ENCODE assay signal across 13 cellular contexts in the genomic region with DNA sequence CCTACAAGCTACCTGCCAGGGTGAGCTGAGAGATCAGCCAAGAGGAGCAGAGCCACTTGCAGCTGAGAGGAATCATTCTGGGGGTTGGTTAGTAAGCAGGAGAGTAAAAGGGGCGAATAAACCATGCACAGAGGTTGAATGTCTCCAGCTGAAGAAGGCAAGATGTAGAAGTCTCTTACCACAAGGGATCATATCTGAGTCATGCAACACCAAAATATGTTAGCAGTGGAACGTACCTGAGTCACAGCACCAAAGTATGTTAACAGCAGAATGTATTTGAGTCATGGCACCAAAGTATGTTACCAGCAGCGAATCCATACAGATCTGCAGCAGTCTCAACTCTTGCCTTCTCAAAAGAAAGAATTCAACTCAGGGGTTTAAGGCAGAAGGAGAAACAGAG. TPM values are rescaled to one million over a fixed set of nuclear protein-coding genes. Genes with fewer than 3 reads are reported as not detected.
DNase-seq lines count a peak whose midpoint lies in the region; ATAC-seq, FAIRE-seq and TF ChIP-seq lines count a peak whose summit lies in the region.
"Had no signal": no experiment of that assay in that cellular context is flagged by ENCODE, and none has a peak within 500 bp of the region (broad histone marks: within the 10 kb centered on the region; RNA-seq: fewer than 3 reads in every experiment).

No MANE protein-coding gene starts in this region.

- H3K36me3 Mint-ChIP-seq in activated naive CD8-positive, alpha-beta T cell treated with anti-CD3 and anti-CD28 coated beads, Interleukin-2, amount 50 U/mL, for 24 hours (ENCODE audit: low read depth) = peaks cover 1% of the 10 kb centered on the region
- peaks cover 7% of the 10 kb centered on the region for H3K36me3 Mint-ChIP-seq in activated naive CD8-positive, alpha-beta T cell treated with anti-CD3 and anti-CD28 coated beads for 36 hours

- H3K4me1 Mint-ChIP-seq in activated naive CD8-positive, alpha-beta T cell treated with anti-CD3 and anti-CD28 coated beads, Interleukin-2, amount 50 U/mL, for 24 hours = peaks cover 16% of the 10 kb centered on the region
- H3K4me1 Mint-ChIP-seq in activated naive CD8-positive, alpha-beta T cell treated with anti-CD3 and anti-CD28 coated beads for 36 hours = peaks cover 9% of the 10 kb centered on the region

- H3K4me3 ChIP-seq in bronchial epithelial cell (ENCODE audit: low read depth, low read length) = no peak overlapping the region
- H3K4me3 ChIP-seq: PC-9 had no signal

- H3K27me3 Mint-ChIP-seq in activated naive CD8-positive, alpha-beta T cell treated with anti-CD3 and anti-CD28 coated beads, Interleukin-2, amount 50 U/mL, for 24 hours = peaks cover 4% of the 10 kb centered on the region
- no peaks in the 10 kb centered on the region for H3K27me3 Mint-ChIP-seq in activated naive CD8-positive, alpha-beta T cell treated with anti-CD3 and anti-CD28 coated beads for 36 hours

- H3K9me3 Mint-ChIP-seq in activated naive CD8-positive, alpha-beta T cell treated with anti-CD3 and anti-CD28 coated beads, Interleukin-2, amount 50 U/mL, for 24 hours = peaks cover 13% of the 10 kb centered on the region
- H3K9me3 Mint-ChIP-seq in activated naive CD8-positive, alpha-beta T cell treated with anti-CD3 and anti-CD28 coated beads for 36 hours = peaks cover 22% of the 10 kb centered on the region

- no peak overlapping the region for H3K4me3 Mint-ChIP-seq in activated naive CD8-positive, alpha-beta T cell treated with anti-CD3 and anti-CD28 coated beads, Interleukin-2, amount 50 U/mL, for 24 hours
- H3K4me3 Mint-ChIP-seq in activated naive CD8-positive, alpha-beta T cell treated with anti-CD3 and anti-CD28 coated beads for 36 hours = no peak overlapping the region

- no peaks in the 10 kb centered on the region for H3K36me3 ChIP-seq in bronchial epithelial cell (ENCODE audit: control insufficient read depth, insufficient read depth, low read length)

- FAIRE-seq in bronchial epithelial cell (lab: Jason Lieb, UNC) = peak; percentile 91
- FAIRE-seq: D721Med, islet of Langerhans had no signal

- peak overlapping the region; percentile 3 for H3K27ac Mint-ChIP-seq in activated naive CD8-positive, alpha-beta T cell treated with anti-CD3 and anti-CD28 coated beads, Interleukin-2, amount 50 U/mL, for 24 hours
- H3K27ac Mint-ChIP-seq in activated naive CD8-positive, alpha-beta T cell treated with anti-CD3 and anti-CD28 coated beads for 36 hours = no peak overlapping the region

- no peaks in the 10 kb centered on the region for H3K27me3 ChIP-seq in bronchial epithelial cell (ENCODE audit: control insufficient read depth, insufficient read depth, low read length)

- ATAC-seq in activated naive CD8-positive, alpha-beta T cell treated with anti-CD3 and anti-CD28 coated beads, Interleukin-2, amount 50 U/mL, for 24 hours = peak; percentile 97
- ATAC-seq in HG03378 (IDR thresholded peaks at IDR 0.05; ENCODE audit: unreplicated experiment) = peak; percentile 80
- ATAC-seq in GM18873 (IDR thresholded peaks at IDR 0.05; ENCODE audit: low FRiP score, unreplicated experiment) = no peak
- no peak for ATAC-seq in GM19397 (IDR thresholded peaks at IDR 0.05; ENCODE audit: unreplicated experiment)

- no peak for TF ChIP-seq CTCF in bronchial epithelial cell (IDR thresholded peaks at IDR 0.05; ENCODE audit: insufficient read depth, low read length, severe bottlenecking)

- no peak for DNase-seq in activated naive CD8-positive, alpha-beta T cell treated with anti-CD3 and anti-CD28 coated beads, Interleukin-2, amount 50 U/mL, for 24 hours
- DNase-seq in activated naive CD8-positive, alpha-beta T cell treated with anti-CD3 and anti-CD28 coated beads for 36 hours = no peak
- peak; percentile 96 for DNase-seq in bronchial epithelial cell (ENCODE audit: low read depth)
- DNase-seq in NCI-H2227 (lab: John Stamatoyannopoulos, UW; ENCODE audit: unreplicated experiment) = no peak
- no peak for DNase-seq in putamen (ENCODE audit: low spot score)
- DNase-seq: activated effector memory CD4-positive, alpha-beta T cell treated with anti-CD3 and anti-CD28 coated beads, Interleukin-2, amount 50 U/mL, for 16 hours; stimulated activated CD4-positive, alpha-beta T cell treated with anti-CD3 and anti-CD28 coated beads, Interleukin-4, amount 100 ng/mL, for 4 hours had no signal

RNA-seq across cellular contexts. Expression of a gene that starts 29.9 kb away (rescaled TPM):
- not detected for total RNA-seq in activated naive CD8-positive, alpha-beta T cell treated with anti-CD3 and anti-CD28 coated beads for 36 hours
- total RNA-seq in bronchial epithelial cell = not detected in 2 replicates
- total RNA-seq: PC-9 had no signal

Comparison
In these comparisons a context has a peak if more than half of its experiments do, and no peak if none do; other contexts are left out.
1. ATAC-seq: peak in activated naive CD8-positive, alpha-beta T cell treated with anti-CD3 and anti-CD28 coated beads, Interleukin-2, amount 50 U/mL, for 24 hours (single experiment) and HG03378 (single experiment); none in GM18873 (single experiment) and GM19397 (single experiment).